14 cellular contexts compared by ENCODE assay signal in genomic region chr12:45660330-45660729, GRCh38.
DNase-seq lines count a peak whose midpoint lies in the region; ATAC-seq and TF ChIP-seq lines count a peak whose summit lies in the region.
"Had no signal": no experiment of that assay in that cellular context is flagged by ENCODE, and none has a peak within 500 bp of the region (broad histone marks: within the 10 kb centered on the region; RNA-seq: fewer than 3 reads in every experiment).

No MANE protein-coding gene starts in this region.

- no peaks in the 10 kb centered on the region for H3K36me3 ChIP-seq in transverse colon

- H3K9me3 ChIP-seq in transverse colon = no peaks in the 10 kb centered on the region

- H3K27ac ChIP-seq in transverse colon = no peak overlapping the region

- intact Hi-C loops in Right ventricle myocardium superior (cut with DNase I) = no loop called here
- intact Hi-C loops in cardiac septum (cut with DNase I) = no loop called here
- intact Hi-C loops in transverse colon (cut with DNase I; ENCODE audit: low total_unique reads) = no loop called here

- no peak for TF ChIP-seq CTCF in transverse colon (IDR thresholded peaks at IDR 0.05)

- no peaks in the 10 kb centered on the region for H3K27me3 ChIP-seq in transverse colon

- H3K4me1 ChIP-seq in transverse colon = no peaks in the 10 kb centered on the region

- in situ Hi-C loops in transverse colon (cut with MboI; ENCODE audit: low pct_ligation_motif_present in 1 of 4, low pct_unique_long_range_greater_than_20kb in 1 of 4, low sequenced_read_pairs in 3 of 4) = no loop called here

- no peak overlapping the region for H3K4me3 ChIP-seq in transverse colon

- TF ChIP-seq EP300 in transverse colon (IDR thresholded peaks at IDR 0.05; ENCODE audit: low read depth) = no peak

- TF ChIP-seq POLR2A in transverse colon (IDR thresholded peaks at IDR 0.05) = no peak

- DNase-seq in Right ventricle myocardium superior (no peak), cardiac septum (ENCODE audit: low spot score) (no peak), RKO (ENCODE audit: low spot score) (peak; percentile 81), renal cortical epithelial cell (ENCODE audit: low read depth) (peak; percentile 61), transverse colon (no peak), NCI-H446 treated with DMSO at 0.1 percent for 48 hours (lab: John Stamatoyannopoulos, UW) (no peak)
- no peak for DNase-seq in effector CD8-positive, alpha-beta T cell (lab: John Stamatoyannopoulos, UW)
- DNase-seq: activated CD4-positive, alpha-beta T cell treated with anti-CD3 and anti-CD28 coated beads for 48 hours; effector memory CD4-positive, alpha-beta T cell; occipital lobe; SIG-M5; stimulated activated CD4-positive, alpha-beta T cell treated with anti-CD3 and anti-CD28 coated beads, Interleukin-2, amount 100 ng/mL, for 48 hours had no signal

- 56 to 73% methylated on average over 1 to 2 of the region's 2 CpGs for WGBS in transverse colon (ENCODE audit: low coverage in 1 of 2), 2 donors

- ATAC-seq in Right ventricle myocardium superior (ENCODE audit: poor library complexity) (peak; percentile 25), esophagus mucosa (peak; percentile 79)
- ATAC-seq: activated naive CD4-positive, alpha-beta T cell treated with anti-CD3 and anti-CD28 coated beads, Interleukin-2, amount 50 U/mL, for 72 hours had no signal

Comparison
In these comparisons a context has a peak if more than half of its experiments do, and no peak if none do; other contexts are left out.
1. DNase-seq: peak in RKO (single experiment) and renal cortical epithelial cell (single experiment); none in Right ventricle myocardium superior (single experiment), cardiac septum (single experiment), effector CD8-positive, alpha-beta T cell (single experiment), transverse colon (single experiment) and NCI-H446 treated with DMSO at 0.1 percent for 48 hours (single experiment).